Comparison of ENCODE assay signal across 14 cellular contexts in the genomic region with DNA sequence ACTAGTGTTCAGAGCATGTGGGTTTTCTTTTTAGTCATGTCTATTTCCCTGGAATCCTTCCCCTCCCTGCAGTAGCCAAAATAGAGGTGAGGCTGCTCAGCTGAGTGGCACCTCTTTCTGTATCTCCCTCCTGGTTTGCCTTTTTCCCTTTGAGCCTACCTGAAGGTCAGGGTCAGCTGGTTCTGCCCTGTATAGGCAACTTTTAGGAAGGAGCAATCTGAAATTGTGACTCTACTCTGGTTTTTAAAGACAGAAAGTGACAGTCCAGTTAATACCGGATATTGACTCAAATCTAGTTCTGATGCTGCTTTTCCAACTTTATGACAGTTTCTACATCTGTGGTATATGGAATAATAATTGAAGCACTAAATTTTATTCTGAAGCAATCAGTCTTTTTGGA. TPM values are rescaled to one million over a fixed set of nuclear protein-coding genes. Genes with fewer than 3 reads are reported as not detected.
DNase-seq lines count a peak whose midpoint lies in the region; ATAC-seq and TF ChIP-seq lines count a peak whose summit lies in the region.
"Had no signal": no experiment of that assay in that cellular context is flagged by ENCODE, and none has a peak within 500 bp of the region (broad histone marks: within the 10 kb centered on the region; RNA-seq: fewer than 3 reads in every experiment).

No MANE protein-coding gene starts in this region.

- no peak overlapping the region for H2AFZ ChIP-seq in DND-41 (ENCODE audit: low read depth, low read length)
- no peak overlapping the region for H2AFZ ChIP-seq in KMS-11 (ENCODE audit: low read depth)
- H2AFZ ChIP-seq: hepatocyte had no signal

- H3K9me3 Mint-ChIP-seq in activated T-helper 1 cell treated with anti-CD3 and anti-CD28 coated beads, Interleukin-12 subunit alpha, Interleukin-12 subunit beta, Interleukin-2, Interleukin-4 antibody, amounts not matched to agents 30 ng/mL and 10 ng/mL and 1 ng/mL, durations not matched to agents 14 hours and 24 hours and 36 hours, result no peaks in the 10 kb centered on the region
- H3K9me3 Mint-ChIP-seq in natural killer cell, result no peaks in the 10 kb centered on the region

- H3K4me3 ChIP-seq in DND-41 (ENCODE audit: low read depth in 1 of 2, low read length in 2 of 2) (peak overlapping the region in 1 of 2 experiments; percentile 33; a peak in 2 of 4 replicates), KMS-11 (IDR thresholded peaks at IDR 0.05; ENCODE audit: insufficient read depth, low read depth, low read length) (no peak overlapping the region)
- H3K4me3 ChIP-seq: colonic mucosa, hepatocyte, thyroid gland had no signal

- H3K27ac Mint-ChIP-seq in activated T-helper 1 cell treated with anti-CD3 and anti-CD28 coated beads, Interleukin-12 subunit alpha, Interleukin-12 subunit beta, Interleukin-2, Interleukin-4 antibody, amounts not matched to agents 30 ng/mL and 10 ng/mL and 1 ng/mL, durations not matched to agents 14 hours and 24 hours and 36 hours, result peak overlapping the region; percentile 91
- peak overlapping the region; percentile 78 to 81 for H3K27ac Mint-ChIP-seq in natural killer cell

- H3K36me3 ChIP-seq in DND-41 (ENCODE audit: insufficient read depth, low read length) (peaks cover 25% of the 10 kb centered on the region), KMS-11 (ENCODE audit: insufficient read depth) (no peaks in the 10 kb centered on the region; the same call in 1 of the 2 replicates)
- H3K36me3 ChIP-seq: colonic mucosa, thyroid gland had no signal

- H3K4me1 ChIP-seq in DND-41 (ENCODE audit: insufficient read depth, low read length) (peaks cover 73% of the 10 kb centered on the region), KMS-11 (ENCODE audit: low read depth, poor library complexity, severe bottlenecking) (peaks cover 78% of the 10 kb centered on the region)
- H3K4me1 ChIP-seq: colonic mucosa, thyroid gland had no signal

- intact Hi-C loops in activated T-helper 1 cell treated with anti-CD3 and anti-CD28 coated beads, Interleukin-12 subunit alpha, Interleukin-12 subunit beta, Interleukin-2, Interleukin-4 antibody, amounts not matched to agents 30 ng/mL and 10 ng/mL and 1 ng/mL, durations not matched to agents 14 hours and 24 hours and 36 hours (cut with micrococcal nuclease), result no loop called here
- intact Hi-C loops in natural killer cell (cut with micrococcal nuclease), result loop anchor here (2.0 to 10.0 kb wide), 6 partner anchors 25 to 181 kb away; a partner anchor contains a TSS

- peaks cover 41% of the 10 kb centered on the region for H3K36me3 Mint-ChIP-seq in activated T-helper 1 cell treated with anti-CD3 and anti-CD28 coated beads, Interleukin-12 subunit alpha, Interleukin-12 subunit beta, Interleukin-2, Interleukin-4 antibody, amounts not matched to agents 30 ng/mL and 10 ng/mL and 1 ng/mL, durations not matched to agents 14 hours and 24 hours and 36 hours (ENCODE audit: low read depth)
- no peaks in the 10 kb centered on the region for H3K36me3 Mint-ChIP-seq in natural killer cell

- no peaks in the 10 kb centered on the region for H3K9me3 ChIP-seq in DND-41 (ENCODE audit: insufficient read depth, low read length, severe bottlenecking)
- H3K9me3 ChIP-seq: colonic mucosa, thyroid gland had no signal

- H3K27me3 ChIP-seq in DND-41 (ENCODE audit: insufficient read depth, low read length, poor library complexity) (no peaks in the 10 kb centered on the region), KMS-11 (ENCODE audit: insufficient read depth, low read depth) (no peaks in the 10 kb centered on the region)
- H3K27me3 ChIP-seq: colonic mucosa, hepatocyte, thyroid gland had no signal

- DNase-seq in DND-41 (peak; percentile 22), natural killer cell (no peak), Ammon's horn (ENCODE audit: low spot score) (no peak), C1 segment of cervical spinal cord (lab: John Stamatoyannopoulos, UW) (no peak), NCI-H446 (lab: John Stamatoyannopoulos, UW) (no peak)
- DNase-seq in activated T-helper 1 cell treated with anti-CD3 and anti-CD28 coated beads, Interleukin-12 subunit alpha, Interleukin-12 subunit beta, Interleukin-2, Interleukin-4 antibody, amounts not matched to agents 30 ng/mL and 10 ng/mL and 1 ng/mL, durations not matched to agents 14 hours and 24 hours and 36 hours (ENCODE audit: low spot score), result no peak
- DNase-seq: anterior cingulate cortex, colonic mucosa, left colon, NCI-H82, SHP77 treated with DMSO at 0.1 percent for 48 hours, thyroid gland had no signal

- H3K27ac ChIP-seq in DND-41 (ENCODE audit: low read length) (peak overlapping the region; percentile 100), KMS-11 (peak overlapping the region; percentile 73; the same call in 1 of the 2 replicates)
- H3K27ac ChIP-seq: hepatocyte, thyroid gland had no signal

- H4K20me1 ChIP-seq in DND-41 (ENCODE audit: insufficient read depth, low read length) (peaks cover 15% of the 10 kb centered on the region), KMS-11 (ENCODE audit: insufficient read depth) (peaks cover 10% of the 10 kb centered on the region; the same call in 1 of the 2 replicates)

- no peaks in the 10 kb centered on the region for H3K27me3 Mint-ChIP-seq in activated T-helper 1 cell treated with anti-CD3 and anti-CD28 coated beads, Interleukin-12 subunit alpha, Interleukin-12 subunit beta, Interleukin-2, Interleukin-4 antibody, amounts not matched to agents 30 ng/mL and 10 ng/mL and 1 ng/mL, durations not matched to agents 14 hours and 24 hours and 36 hours (ENCODE audit: insufficient read depth)
- no peaks in the 10 kb centered on the region for H3K27me3 Mint-ChIP-seq in natural killer cell (ENCODE audit: low read depth in 2 of 2)

- ATAC-seq in DND-41 (ENCODE audit: insufficient read depth, low read depth), result no peak
- ATAC-seq in natural killer cell, result no peak
- ATAC-seq: left colon had no signal

- no peak for TF ChIP-seq CTCF in DND-41 (IDR thresholded peaks at IDR 0.05; ENCODE audit: borderline replicate concordance, extremely low read depth, low read length, poor library complexity, severe bottlenecking)
- no peak for TF ChIP-seq CTCF in KMS-11 (conservative IDR thresholded peaks at IDR 0.05; ENCODE audit: low read depth, low read length)
- TF ChIP-seq CTCF in natural killer cell (IDR thresholded peaks at IDR 0.05), result no peak

- H3K4me3 Mint-ChIP-seq in activated T-helper 1 cell treated with anti-CD3 and anti-CD28 coated beads, Interleukin-12 subunit alpha, Interleukin-12 subunit beta, Interleukin-2, Interleukin-4 antibody, amounts not matched to agents 30 ng/mL and 10 ng/mL and 1 ng/mL, durations not matched to agents 14 hours and 24 hours and 36 hours, result peak overlapping the region; percentile 50
- peak overlapping the region; percentile 77 for H3K4me3 Mint-ChIP-seq in natural killer cell

- H3K9ac ChIP-seq in DND-41 (ENCODE audit: low read depth, low read length) (peak overlapping the region; percentile 91), KMS-11 (no peak overlapping the region)

- peaks cover 74% of the 10 kb centered on the region for H3K4me1 Mint-ChIP-seq in activated T-helper 1 cell treated with anti-CD3 and anti-CD28 coated beads, Interleukin-12 subunit alpha, Interleukin-12 subunit beta, Interleukin-2, Interleukin-4 antibody, amounts not matched to agents 30 ng/mL and 10 ng/mL and 1 ng/mL, durations not matched to agents 14 hours and 24 hours and 36 hours (ENCODE audit: low read depth)
- H3K4me1 Mint-ChIP-seq in natural killer cell, result peaks cover 68 to 73% of the 10 kb centered on the region in 2 donors

- H3K4me2 ChIP-seq in DND-41 (ENCODE audit: insufficient read depth, low read length) (peak overlapping the region; percentile 81), KMS-11 (peak overlapping the region; percentile 95)
- H3K4me2 ChIP-seq: hepatocyte had no signal

- H3K79me2 ChIP-seq in DND-41 (ENCODE audit: insufficient read depth, low read length), result peaks cover 87% of the 10 kb centered on the region
- H3K79me2 ChIP-seq in KMS-11 (ENCODE audit: insufficient read depth, low read depth), result peaks cover 84% of the 10 kb centered on the region

RNA-seq across cellular contexts. Expression of a gene that starts 26.0 kb away (rescaled TPM):
- total RNA-seq in activated T-helper 1 cell treated with anti-CD3 and anti-CD28 coated beads, Interleukin-12 subunit alpha, Interleukin-12 subunit beta, Interleukin-2, Interleukin-4 antibody, amounts not matched to agents 30 ng/mL and 10 ng/mL and 1 ng/mL, durations not matched to agents 14 hours and 24 hours and 36 hours, result 59.2 and 65.5 TPM in 2 replicates
- 100 to 1,000 TPM in 1 of 3 donors, 10 to 100 TPM in 2; 66.2 to 104 (median 97.5) TPM for total RNA-seq in natural killer cell

RNA-seq across cellular contexts. Expression of a gene that starts 47.2 kb away (rescaled TPM):
- total RNA-seq in activated T-helper 1 cell treated with anti-CD3 and anti-CD28 coated beads, Interleukin-12 subunit alpha, Interleukin-12 subunit beta, Interleukin-2, Interleukin-4 antibody, amounts not matched to agents 30 ng/mL and 10 ng/mL and 1 ng/mL, durations not matched to agents 14 hours and 24 hours and 36 hours, result 252 and 258 TPM in 2 replicates
- 100 to 1,000 TPM; 371 to 470 (median 429) TPM for total RNA-seq in natural killer cell
